In genomic region chr1:82778612-82779011, GRCh38 we compare ENCODE assay signal across 17 cellular contexts.
DNase-seq lines count a peak whose midpoint lies in the region; ATAC-seq, FAIRE-seq and TF ChIP-seq lines count a peak whose summit lies in the region.
"Had no signal": no experiment of that assay in that cellular context is flagged by ENCODE, and none has a peak within 500 bp of the region (broad histone marks: within the 10 kb centered on the region; RNA-seq: fewer than 3 reads in every experiment).

No MANE protein-coding gene starts in this region.

- H3K4me2 ChIP-seq in astrocyte (ENCODE audit: low read length), result no peak overlapping the region

- no peak overlapping the region for H3K9ac ChIP-seq in astrocyte (ENCODE audit: low read length)

- H3K27me3 Mint-ChIP-seq in astrocyte (ENCODE audit: low read depth, unreplicated experiment), result no peaks in the 10 kb centered on the region
- no peaks in the 10 kb centered on the region for H3K27me3 Mint-ChIP-seq in stimulated activated naive B cell treated with anti-CD40 and anti-IgM and Interleukin-4, amounts not matched to agents 10 μg/mL and 1 μg/mL and 100 μg/mL, for 72 hours
- H3K27me3 Mint-ChIP-seq in CD4-positive, alpha-beta memory T cell, result no peaks in the 10 kb centered on the region
- H3K27me3 Mint-ChIP-seq: activated CD4-positive, alpha-beta memory T cell treated with anti-CD3 and anti-CD28 coated beads, Interleukin-2, amount 10 ng/mL, durations not matched to agents 7 days and 5 days; activated naive CD8-positive, alpha-beta T cell treated with anti-CD3 and anti-CD28 coated beads for 36 hours; memory B cell had no signal

- no peaks in the 10 kb centered on the region for H3K36me3 Mint-ChIP-seq in astrocyte (ENCODE audit: low read depth, unreplicated experiment)
- no peaks in the 10 kb centered on the region for H3K36me3 Mint-ChIP-seq in stimulated activated naive B cell treated with anti-CD40 and anti-IgM and Interleukin-4, amounts not matched to agents 10 μg/mL and 1 μg/mL and 100 μg/mL, for 72 hours
- no peaks in the 10 kb centered on the region for H3K36me3 Mint-ChIP-seq in CD4-positive, alpha-beta memory T cell
- H3K36me3 Mint-ChIP-seq: activated naive CD8-positive, alpha-beta T cell treated with anti-CD3 and anti-CD28 coated beads for 36 hours; memory B cell had no signal

- H3K4me1 ChIP-seq in astrocyte (ENCODE audit: insufficient read depth, low read length), result no peaks in the 10 kb centered on the region
- no peaks in the 10 kb centered on the region for H3K4me1 ChIP-seq in CD4-positive, alpha-beta memory T cell (ENCODE audit: insufficient read depth, low read length)
- no peaks in the 10 kb centered on the region for H3K4me1 ChIP-seq in thyroid gland
- H3K4me1 ChIP-seq: SJCRH30, vagina had no signal

- no peaks in the 10 kb centered on the region for H4K20me1 ChIP-seq in astrocyte (ENCODE audit: insufficient read depth, low read length)

- intact Hi-C loops in CD4-positive, alpha-beta memory T cell (cut with micrococcal nuclease), result loop anchor here (5.0 to 10.0 kb wide), 4 partner anchors 729 to 1346 kb away; no protein-coding TSS in a partner anchor
- intact Hi-C loops in thyroid gland (cut with DNase I), result no loop called here

- H3K9me3 Mint-ChIP-seq in astrocyte (ENCODE audit: unreplicated experiment), result no peaks in the 10 kb centered on the region
- H3K9me3 Mint-ChIP-seq in stimulated activated naive B cell treated with anti-CD40 and anti-IgM and Interleukin-4, amounts not matched to agents 10 μg/mL and 1 μg/mL and 100 μg/mL, for 72 hours, result peaks cover 0 to 7% of the 10 kb centered on the region in 2 donors
- H3K9me3 Mint-ChIP-seq in CD4-positive, alpha-beta memory T cell, result peaks cover 0 to 11% (median 5%) of the 10 kb centered on the region in 8 donors
- H3K9me3 Mint-ChIP-seq: activated naive CD8-positive, alpha-beta T cell treated with anti-CD3 and anti-CD28 coated beads for 36 hours; memory B cell had no signal

- H3K4me3 Mint-ChIP-seq in astrocyte (ENCODE audit: unreplicated experiment), result no peak overlapping the region
- no peak overlapping the region for H3K4me3 Mint-ChIP-seq in stimulated activated naive B cell treated with anti-CD40 and anti-IgM and Interleukin-4, amounts not matched to agents 10 μg/mL and 1 μg/mL and 100 μg/mL, for 72 hours
- peak overlapping the region in 4 of 8 donors; percentile 30 to 80 (median 70) for H3K4me3 Mint-ChIP-seq in CD4-positive, alpha-beta memory T cell
- H3K4me3 Mint-ChIP-seq: activated naive CD8-positive, alpha-beta T cell treated with anti-CD3 and anti-CD28 coated beads for 36 hours; memory B cell had no signal

- H3K27ac Mint-ChIP-seq in astrocyte (ENCODE audit: unreplicated experiment), result no peak overlapping the region
- no peak overlapping the region for H3K27ac Mint-ChIP-seq in stimulated activated naive B cell treated with anti-CD40 and anti-IgM and Interleukin-4, amounts not matched to agents 10 μg/mL and 1 μg/mL and 100 μg/mL, for 72 hours
- no peak overlapping the region for H3K27ac Mint-ChIP-seq in CD4-positive, alpha-beta memory T cell
- H3K27ac Mint-ChIP-seq: activated naive CD8-positive, alpha-beta T cell treated with anti-CD3 and anti-CD28 coated beads for 36 hours; memory B cell had no signal

- H3K27ac ChIP-seq in astrocyte (ENCODE audit: low read depth, low read length) (no peak overlapping the region), thyroid gland (no peak overlapping the region)
- H3K27ac ChIP-seq in CD4-positive, alpha-beta memory T cell (ENCODE audit: low read depth, low read length), result no peak overlapping the region
- H3K27ac ChIP-seq: epithelial cell of prostate, SJCRH30, vagina had no signal

- in situ Hi-C loops in KBM-7 (cut with MboI; ENCODE audit: low pct_unique_long_range_greater_than_20kb, low sequenced_read_pairs), result no loop called here

- no peaks in the 10 kb centered on the region for H3K4me1 Mint-ChIP-seq in astrocyte (ENCODE audit: low read depth, unreplicated experiment)
- no peaks in the 10 kb centered on the region for H3K4me1 Mint-ChIP-seq in stimulated activated naive B cell treated with anti-CD40 and anti-IgM and Interleukin-4, amounts not matched to agents 10 μg/mL and 1 μg/mL and 100 μg/mL, for 72 hours
- peaks cover 0 to 7% (median 3%) of the 10 kb centered on the region in 4 donors for H3K4me1 Mint-ChIP-seq in CD4-positive, alpha-beta memory T cell
- H3K4me1 Mint-ChIP-seq: activated naive CD8-positive, alpha-beta T cell treated with anti-CD3 and anti-CD28 coated beads for 36 hours had no signal

- no peak for FAIRE-seq in astrocyte (lab: Jason Lieb, UNC)
- FAIRE-seq in islet of Langerhans (lab: Jason Lieb, UNC), result peak; percentile 24

- H3K9me3 ChIP-seq in astrocyte (ENCODE audit: insufficient read depth, low read depth, low read length), result no peaks in the 10 kb centered on the region
- peaks cover 0 to 4% of the 10 kb centered on the region in 2 donors for H3K9me3 ChIP-seq in CD4-positive, alpha-beta memory T cell (ENCODE audit: control insufficient read depth in 1 of 2, low read length in 2 of 2)
- H3K9me3 ChIP-seq in thyroid gland, result no peaks in the 10 kb centered on the region
- H3K9me3 ChIP-seq: SJCRH30, vagina had no signal

- peak; percentile 2 for DNase-seq in ELR (ENCODE audit: low read depth)
- DNase-seq in KBM-7, result peak; percentile 10
- no peak for DNase-seq in astrocyte (ENCODE audit: low read depth)
- no peak for DNase-seq in NCI-H345 treated with DMSO at 0.1 percent for 48 hours (lab: John Stamatoyannopoulos, UW; ENCODE audit: unreplicated experiment)
- no peak for DNase-seq in stimulated activated naive B cell treated with anti-CD40 and anti-IgM and Interleukin-4, amounts not matched to agents 10 μg/mL and 1 μg/mL and 100 μg/mL, for 72 hours
- no peak for DNase-seq in CD4-positive, alpha-beta memory T cell
- DNase-seq in thyroid gland, result no peak
- DNase-seq: activated CD4-positive, alpha-beta memory T cell treated with anti-CD3 and anti-CD28 coated beads, Interleukin-2, amount 10 ng/mL, durations not matched to agents 7 days and 5 days; activated naive CD8-positive, alpha-beta T cell treated with anti-CD3 and anti-CD28 coated beads for 36 hours; HCEC 1CT; NCI-H146; retina had no signal

- H3K4me3 ChIP-seq in astrocyte (ENCODE audit: insufficient read depth, low read depth, low read length) (no peak overlapping the region), thyroid gland (replicated peaks in 1 of 3) (no peak overlapping the region)
- peak overlapping the region in 1 of 2 donors; percentile 8 for H3K4me3 ChIP-seq in CD4-positive, alpha-beta memory T cell (ENCODE audit: low read length in 2 of 2)
- H3K4me3 ChIP-seq: SJCRH30, vagina had no signal

- 82 to 83% methylated on average over 4 of the region's 4 CpGs for WGBS in thyroid gland, 2 donors

- H3K79me2 ChIP-seq in astrocyte (ENCODE audit: insufficient read depth, low read length), result no peaks in the 10 kb centered on the region

- ATAC-seq in stimulated activated naive B cell treated with anti-CD40 and anti-IgM and Interleukin-4, amounts not matched to agents 10 μg/mL and 1 μg/mL and 100 μg/mL, for 72 hours (replicated peaks), result no peak

- POLR2A ChIA-PET in CD4-positive, alpha-beta memory T cell (lab: Charles Lee; ENCODE audit: partially characterized antibody), result no interaction called here

- CTCF ChIA-PET in CD4-positive, alpha-beta memory T cell (lab: Charles Lee; ENCODE audit: partially characterized antibody), result interaction anchor here (0.7 kb wide), 1 partner anchor 59 kb away, joined by 3 read pairs; no protein-coding TSS in a partner anchor

- no peak overlapping the region for H2AFZ ChIP-seq in astrocyte (ENCODE audit: low read depth, low read length)

- H3K36me3 ChIP-seq in astrocyte (ENCODE audit: insufficient read depth, low read length) (no peaks in the 10 kb centered on the region), thyroid gland (no peaks in the 10 kb centered on the region)
- H3K36me3 ChIP-seq in CD4-positive, alpha-beta memory T cell (ENCODE audit: insufficient read depth, low read length), result no peaks in the 10 kb centered on the region
- H3K36me3 ChIP-seq: SJCRH30, vagina had no signal

- H3K27me3 ChIP-seq in astrocyte (ENCODE audit: insufficient read depth, low read length) (no peaks in the 10 kb centered on the region), thyroid gland (no peaks in the 10 kb centered on the region)
- H3K27me3 ChIP-seq in CD4-positive, alpha-beta memory T cell (ENCODE audit: insufficient read depth, low read length), result no peaks in the 10 kb centered on the region
- H3K27me3 ChIP-seq: SJCRH30, vagina had no signal

- TF ChIP-seq POLR2A in thyroid gland (IDR thresholded peaks at IDR 0.05), result no peak

- TF ChIP-seq CTCF in astrocyte (IDR thresholded peaks at IDR 0.05; ENCODE audit: insufficient read depth, low read depth, low read length) (peak; percentile 28), thyroid gland (IDR thresholded peaks at IDR 0.05) (peak in 2 of 6 experiments; percentile 15 to 26)

Comparison
In these comparisons a context has a peak if more than half of its experiments do, and no peak if none do; other contexts are left out.
1. DNase-seq: peak in ELR (single experiment) and KBM-7 (single experiment); none in astrocyte (single experiment), NCI-H345 treated with DMSO at 0.1 percent for 48 hours (single experiment), stimulated activated naive B cell treated with anti-CD40 and anti-IgM and Interleukin-4, amounts not matched to agents 10 μg/mL and 1 μg/mL and 100 μg/mL, for 72 hours (single experiment), CD4-positive, alpha-beta memory T cell (0 of 5) and thyroid gland (0 of 2).